Comparison of ENCODE assay signal across 1 cellular context in the genomic region with DNA sequence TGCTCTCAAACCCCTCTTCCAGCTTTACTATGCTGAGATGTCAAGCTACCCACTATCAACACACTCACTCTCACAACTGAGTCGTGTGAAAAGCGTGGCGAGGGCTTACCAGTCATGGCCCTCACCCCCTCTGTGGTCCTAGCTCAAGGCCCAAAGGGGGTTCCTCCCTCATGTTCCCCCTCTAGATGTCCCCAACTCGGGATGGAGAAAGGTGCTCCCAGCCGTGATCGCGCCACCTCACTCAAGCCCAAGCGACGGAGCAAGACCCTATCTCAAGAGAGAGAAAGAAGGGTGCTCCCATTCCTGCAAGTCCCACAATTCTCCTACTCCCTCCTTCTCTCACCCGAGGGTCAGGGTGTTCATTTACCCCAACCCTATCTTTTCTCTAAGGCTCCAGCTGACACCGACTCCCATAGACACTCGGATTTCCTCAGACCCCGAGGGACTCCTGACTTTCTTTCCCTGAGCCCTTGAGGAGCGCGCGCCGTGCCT.
TF ChIP-seq lines count a peak whose summit lies in the region.

No MANE protein-coding gene starts in this region.

TF ChIP-seq in HepG2, 621 proteins besides CTCF, POLR2A, EP300 and RAD21 (continued from another document):
- TF ChIP-seq, protein P1, sequence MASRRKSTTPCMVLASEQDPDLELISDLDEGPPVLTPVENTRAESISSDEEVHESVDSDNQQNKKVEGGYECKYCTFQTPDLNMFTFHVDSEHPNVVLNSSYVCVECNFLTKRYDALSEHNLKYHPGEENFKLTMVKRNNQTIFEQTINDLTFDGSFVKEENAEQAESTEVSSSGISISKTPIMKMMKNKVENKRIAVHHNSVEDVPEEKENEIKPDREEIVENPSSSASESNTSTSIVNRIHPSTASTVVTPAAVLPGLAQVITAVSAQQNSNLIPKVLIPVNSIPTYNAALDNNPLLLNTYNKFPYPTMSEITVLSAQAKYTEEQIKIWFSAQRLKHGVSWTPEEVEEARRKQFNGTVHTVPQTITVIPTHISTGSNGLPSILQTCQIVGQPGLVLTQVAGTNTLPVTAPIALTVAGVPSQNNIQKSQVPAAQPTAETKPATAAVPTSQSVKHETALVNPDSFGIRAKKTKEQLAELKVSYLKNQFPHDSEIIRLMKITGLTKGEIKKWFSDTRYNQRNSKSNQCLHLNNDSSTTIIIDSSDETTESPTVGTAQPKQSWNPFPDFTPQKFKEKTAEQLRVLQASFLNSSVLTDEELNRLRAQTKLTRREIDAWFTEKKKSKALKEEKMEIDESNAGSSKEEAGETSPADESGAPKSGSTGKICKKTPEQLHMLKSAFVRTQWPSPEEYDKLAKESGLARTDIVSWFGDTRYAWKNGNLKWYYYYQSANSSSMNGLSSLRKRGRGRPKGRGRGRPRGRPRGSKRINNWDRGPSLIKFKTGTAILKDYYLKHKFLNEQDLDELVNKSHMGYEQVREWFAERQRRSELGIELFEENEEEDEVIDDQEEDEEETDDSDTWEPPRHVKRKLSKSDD (CRISPR knock-in tag; IDR thresholded peaks at IDR 0.05; ENCODE audit: low read depth) = no peak
- TF ChIP-seq, protein P2, sequence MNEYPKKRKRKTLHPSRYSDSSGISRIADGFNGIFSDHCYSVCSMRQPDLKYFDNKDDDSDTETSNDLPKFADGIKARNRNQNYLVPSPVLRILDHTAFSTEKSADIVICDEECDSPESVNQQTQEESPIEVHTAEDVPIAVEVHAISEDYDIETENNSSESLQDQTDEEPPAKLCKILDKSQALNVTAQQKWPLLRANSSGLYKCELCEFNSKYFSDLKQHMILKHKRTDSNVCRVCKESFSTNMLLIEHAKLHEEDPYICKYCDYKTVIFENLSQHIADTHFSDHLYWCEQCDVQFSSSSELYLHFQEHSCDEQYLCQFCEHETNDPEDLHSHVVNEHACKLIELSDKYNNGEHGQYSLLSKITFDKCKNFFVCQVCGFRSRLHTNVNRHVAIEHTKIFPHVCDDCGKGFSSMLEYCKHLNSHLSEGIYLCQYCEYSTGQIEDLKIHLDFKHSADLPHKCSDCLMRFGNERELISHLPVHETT (CRISPR knock-in tag; conservative IDR thresholded peaks at IDR 0.05) = no peak
- TF ChIP-seq ELF4 (CRISPR knock-in tag; IDR thresholded peaks at IDR 0.05; ENCODE audit: borderline replicate concordance) (0 out of 2 replicates have a peak, but pooled peaks have one; percentile 17), KDM5B (CRISPR knock-in tag; IDR thresholded peaks at IDR 0.05; ENCODE audit: borderline replicate concordance) (0 out of 2 replicates have a peak, but pooled peaks have one; percentile 6), SYNCRIP (IDR thresholded peaks at IDR 0.05; ENCODE audit: insufficient read depth, low read depth, low read length) (no peak), REPIN1 (CRISPR knock-in tag; IDR thresholded peaks at IDR 0.05; ENCODE audit: borderline replicate concordance, low read depth) (no peak)
